1 cellular context compared by ENCODE assay signal in the genomic region with DNA sequence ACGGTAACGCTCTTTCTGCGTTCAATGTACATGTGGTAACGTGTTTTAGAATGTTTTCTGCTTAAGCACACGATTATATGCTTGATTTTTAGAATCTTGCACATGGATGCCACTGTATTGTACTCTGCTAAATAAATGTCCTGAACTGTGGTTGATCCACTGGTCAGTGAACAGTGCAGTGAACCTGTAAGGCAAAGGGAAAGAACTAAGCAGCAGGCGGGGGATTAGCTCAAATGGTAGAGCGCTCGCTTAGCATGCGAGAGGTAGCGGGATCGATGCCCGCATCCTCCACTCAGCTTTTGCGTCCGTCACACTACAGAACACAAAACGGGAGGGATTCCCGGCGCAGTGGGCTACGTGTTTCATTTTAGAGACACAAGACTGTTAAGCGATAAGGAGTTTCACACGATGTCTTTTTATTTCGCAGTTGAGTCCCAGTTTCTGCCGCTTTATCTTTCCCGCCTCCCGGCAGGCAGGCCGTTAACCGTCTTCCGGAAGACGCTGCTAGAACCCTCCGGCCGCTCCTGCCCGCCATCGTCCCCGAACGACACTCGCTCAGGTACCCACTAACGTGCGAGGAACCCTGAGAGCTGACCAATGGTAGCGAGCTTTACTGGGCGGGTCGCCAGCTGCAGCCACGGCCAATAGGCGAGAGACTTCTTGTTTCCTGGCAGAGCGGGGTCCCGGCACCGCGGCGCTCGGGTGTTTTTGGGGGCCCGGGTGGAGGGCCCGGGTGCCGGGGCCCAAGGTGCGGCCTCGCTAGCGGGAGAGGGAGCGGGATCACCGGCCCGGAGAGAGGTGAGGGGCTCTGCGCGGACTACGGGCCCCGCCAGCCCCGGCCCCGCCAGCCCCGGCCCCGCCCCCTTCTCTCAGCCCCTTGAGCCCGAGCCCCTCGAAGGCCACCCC.
TF ChIP-seq lines count a peak whose summit lies in the region.

A gene with protein sequence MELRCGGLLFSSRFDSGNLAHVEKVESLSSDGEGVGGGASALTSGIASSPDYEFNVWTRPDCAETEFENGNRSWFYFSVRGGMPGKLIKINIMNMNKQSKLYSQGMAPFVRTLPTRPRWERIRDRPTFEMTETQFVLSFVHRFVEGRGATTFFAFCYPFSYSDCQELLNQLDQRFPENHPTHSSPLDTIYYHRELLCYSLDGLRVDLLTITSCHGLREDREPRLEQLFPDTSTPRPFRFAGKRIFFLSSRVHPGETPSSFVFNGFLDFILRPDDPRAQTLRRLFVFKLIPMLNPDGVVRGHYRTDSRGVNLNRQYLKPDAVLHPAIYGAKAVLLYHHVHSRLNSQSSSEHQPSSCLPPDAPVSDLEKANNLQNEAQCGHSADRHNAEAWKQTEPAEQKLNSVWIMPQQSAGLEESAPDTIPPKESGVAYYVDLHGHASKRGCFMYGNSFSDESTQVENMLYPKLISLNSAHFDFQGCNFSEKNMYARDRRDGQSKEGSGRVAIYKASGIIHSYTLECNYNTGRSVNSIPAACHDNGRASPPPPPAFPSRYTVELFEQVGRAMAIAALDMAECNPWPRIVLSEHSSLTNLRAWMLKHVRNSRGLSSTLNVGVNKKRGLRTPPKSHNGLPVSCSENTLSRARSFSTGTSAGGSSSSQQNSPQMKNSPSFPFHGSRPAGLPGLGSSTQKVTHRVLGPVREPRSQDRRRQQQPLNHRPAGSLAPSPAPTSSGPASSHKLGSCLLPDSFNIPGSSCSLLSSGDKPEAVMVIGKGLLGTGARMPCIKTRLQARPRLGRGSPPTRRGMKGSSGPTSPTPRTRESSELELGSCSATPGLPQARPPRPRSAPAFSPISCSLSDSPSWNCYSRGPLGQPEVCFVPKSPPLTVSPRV (plus strand): TSS at position 673 of the 906 bp plus-strand sequence. CDS start 1,291 bp downstream, outside the sequence.

TF ChIP-seq in HepG2, 621 proteins besides CTCF, POLR2A, EP300 and RAD21 (continued from another document and continues in another):
- TF ChIP-seq, protein P1, sequence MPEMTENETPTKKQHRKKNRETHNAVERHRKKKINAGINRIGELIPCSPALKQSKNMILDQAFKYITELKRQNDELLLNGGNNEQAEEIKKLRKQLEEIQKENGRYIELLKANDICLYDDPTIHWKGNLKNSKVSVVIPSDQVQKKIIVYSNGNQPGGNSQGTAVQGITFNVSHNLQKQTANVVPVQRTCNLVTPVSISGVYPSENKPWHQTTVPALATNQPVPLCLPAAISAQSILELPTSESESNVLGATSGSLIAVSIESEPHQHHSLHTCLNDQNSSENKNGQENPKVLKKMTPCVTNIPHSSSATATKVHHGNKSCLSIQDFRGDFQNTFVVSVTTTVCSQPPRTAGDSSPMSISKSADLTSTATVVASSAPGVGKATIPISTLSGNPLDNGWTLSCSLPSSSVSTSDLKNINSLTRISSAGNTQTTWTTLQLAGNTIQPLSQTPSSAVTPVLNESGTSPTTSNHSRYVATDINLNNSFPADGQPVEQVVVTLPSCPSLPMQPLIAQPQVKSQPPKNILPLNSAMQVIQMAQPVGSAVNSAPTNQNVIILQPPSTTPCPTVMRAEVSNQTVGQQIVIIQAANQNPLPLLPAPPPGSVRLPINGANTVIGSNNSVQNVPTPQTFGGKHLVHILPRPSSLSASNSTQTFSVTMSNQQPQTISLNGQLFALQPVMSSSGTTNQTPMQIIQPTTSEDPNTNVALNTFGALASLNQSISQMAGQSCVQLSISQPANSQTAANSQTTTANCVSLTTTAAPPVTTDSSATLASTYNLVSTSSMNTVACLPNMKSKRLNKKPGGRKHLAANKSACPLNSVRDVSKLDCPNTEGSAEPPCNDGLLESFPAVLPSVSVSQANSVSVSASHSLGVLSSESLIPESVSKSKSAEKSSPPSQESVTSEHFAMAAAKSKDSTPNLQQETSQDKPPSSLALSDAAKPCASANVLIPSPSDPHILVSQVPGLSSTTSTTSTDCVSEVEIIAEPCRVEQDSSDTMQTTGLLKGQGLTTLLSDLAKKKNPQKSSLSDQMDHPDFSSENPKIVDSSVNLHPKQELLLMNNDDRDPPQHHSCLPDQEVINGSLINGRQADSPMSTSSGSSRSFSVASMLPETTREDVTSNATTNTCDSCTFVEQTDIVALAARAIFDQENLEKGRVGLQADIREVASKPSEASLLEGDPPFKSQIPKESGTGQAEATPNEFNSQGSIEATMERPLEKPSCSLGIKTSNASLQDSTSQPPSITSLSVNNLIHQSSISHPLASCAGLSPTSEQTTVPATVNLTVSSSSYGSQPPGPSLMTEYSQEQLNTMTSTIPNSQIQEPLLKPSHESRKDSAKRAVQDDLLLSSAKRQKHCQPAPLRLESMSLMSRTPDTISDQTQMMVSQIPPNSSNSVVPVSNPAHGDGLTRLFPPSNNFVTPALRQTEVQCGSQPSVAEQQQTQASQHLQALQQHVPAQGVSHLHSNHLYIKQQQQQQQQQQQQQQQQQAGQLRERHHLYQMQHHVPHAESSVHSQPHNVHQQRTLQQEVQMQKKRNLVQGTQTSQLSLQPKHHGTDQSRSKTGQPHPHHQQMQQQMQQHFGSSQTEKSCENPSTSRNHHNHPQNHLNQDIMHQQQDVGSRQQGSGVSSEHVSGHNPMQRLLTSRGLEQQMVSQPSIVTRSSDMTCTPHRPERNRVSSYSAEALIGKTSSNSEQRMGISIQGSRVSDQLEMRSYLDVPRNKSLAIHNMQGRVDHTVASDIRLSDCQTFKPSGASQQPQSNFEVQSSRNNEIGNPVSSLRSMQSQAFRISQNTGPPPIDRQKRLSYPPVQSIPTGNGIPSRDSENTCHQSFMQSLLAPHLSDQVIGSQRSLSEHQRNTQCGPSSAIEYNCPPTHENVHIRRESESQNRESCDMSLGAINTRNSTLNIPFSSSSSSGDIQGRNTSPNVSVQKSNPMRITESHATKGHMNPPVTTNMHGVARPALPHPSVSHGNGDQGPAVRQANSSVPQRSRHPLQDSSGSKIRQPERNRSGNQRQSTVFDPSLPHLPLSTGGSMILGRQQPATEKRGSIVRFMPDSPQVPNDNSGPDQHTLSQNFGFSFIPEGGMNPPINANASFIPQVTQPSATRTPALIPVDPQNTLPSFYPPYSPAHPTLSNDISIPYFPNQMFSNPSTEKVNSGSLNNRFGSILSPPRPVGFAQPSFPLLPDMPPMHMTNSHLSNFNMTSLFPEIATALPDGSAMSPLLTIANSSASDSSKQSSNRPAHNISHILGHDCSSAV (CRISPR knock-in tag; IDR thresholded peaks at IDR 0.05; ENCODE audit: borderline replicate concordance): no peak; the same call in 1 of the 2 replicates
- peak; percentile 98 for TF ChIP-seq NFYC (CRISPR knock-in tag; IDR thresholded peaks at IDR 0.05)
- no peak for TF ChIP-seq KDM4B (CRISPR knock-in tag; IDR thresholded peaks at IDR 0.05)
- TF ChIP-seq ZNF841 (CRISPR knock-in tag; IDR thresholded peaks at IDR 0.05; ENCODE audit: borderline replicate concordance): 0 out of 2 replicates have a peak, but pooled peaks have one; percentile 73
- peak; percentile 81; the same call in 1 of the 2 replicates for TF ChIP-seq POLR2AphosphoS2 (IDR thresholded peaks at IDR 0.05; ENCODE audit: low read depth, low read length)
- peak; percentile 99 for TF ChIP-seq ZNF24 (IDR thresholded peaks at IDR 0.05)
- TF ChIP-seq NPAS2 (CRISPR knock-in tag; IDR thresholded peaks at IDR 0.05; ENCODE audit: borderline replicate concordance): no peak
- TF ChIP-seq, protein P2, sequence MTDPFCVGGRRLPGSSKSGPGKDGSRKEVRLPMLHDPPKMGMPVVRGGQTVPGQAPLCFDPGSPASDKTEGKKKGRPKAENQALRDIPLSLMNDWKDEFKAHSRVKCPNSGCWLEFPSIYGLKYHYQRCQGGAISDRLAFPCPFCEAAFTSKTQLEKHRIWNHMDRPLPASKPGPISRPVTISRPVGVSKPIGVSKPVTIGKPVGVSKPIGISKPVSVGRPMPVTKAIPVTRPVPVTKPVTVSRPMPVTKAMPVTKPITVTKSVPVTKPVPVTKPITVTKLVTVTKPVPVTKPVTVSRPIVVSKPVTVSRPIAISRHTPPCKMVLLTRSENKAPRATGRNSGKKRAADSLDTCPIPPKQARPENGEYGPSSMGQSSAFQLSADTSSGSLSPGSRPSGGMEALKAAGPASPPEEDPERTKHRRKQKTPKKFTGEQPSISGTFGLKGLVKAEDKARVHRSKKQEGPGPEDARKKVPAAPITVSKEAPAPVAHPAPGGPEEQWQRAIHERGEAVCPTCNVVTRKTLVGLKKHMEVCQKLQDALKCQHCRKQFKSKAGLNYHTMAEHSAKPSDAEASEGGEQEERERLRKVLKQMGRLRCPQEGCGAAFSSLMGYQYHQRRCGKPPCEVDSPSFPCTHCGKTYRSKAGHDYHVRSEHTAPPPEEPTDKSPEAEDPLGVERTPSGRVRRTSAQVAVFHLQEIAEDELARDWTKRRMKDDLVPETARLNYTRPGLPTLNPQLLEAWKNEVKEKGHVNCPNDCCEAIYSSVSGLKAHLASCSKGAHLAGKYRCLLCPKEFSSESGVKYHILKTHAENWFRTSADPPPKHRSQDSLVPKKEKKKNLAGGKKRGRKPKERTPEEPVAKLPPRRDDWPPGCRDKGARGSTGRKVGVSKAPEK (CRISPR knock-in tag; IDR thresholded peaks at IDR 0.05; ENCODE audit: borderline replicate concordance): no peak
- TF ChIP-seq ZNF773 (CRISPR knock-in tag; IDR thresholded peaks at IDR 0.05; ENCODE audit: borderline replicate concordance): peak; percentile 51; the same call in 1 of the 2 replicates
- no peak; the same call in 1 of the 2 replicates for TF ChIP-seq TBP (CRISPR knock-in tag; IDR thresholded peaks at IDR 0.05)
- TF ChIP-seq CHCHD3 (CRISPR knock-in tag; IDR thresholded peaks at IDR 0.05): 0 out of 2 replicates have a peak, but pooled peaks have one; percentile 75
- TF ChIP-seq, protein P3, sequence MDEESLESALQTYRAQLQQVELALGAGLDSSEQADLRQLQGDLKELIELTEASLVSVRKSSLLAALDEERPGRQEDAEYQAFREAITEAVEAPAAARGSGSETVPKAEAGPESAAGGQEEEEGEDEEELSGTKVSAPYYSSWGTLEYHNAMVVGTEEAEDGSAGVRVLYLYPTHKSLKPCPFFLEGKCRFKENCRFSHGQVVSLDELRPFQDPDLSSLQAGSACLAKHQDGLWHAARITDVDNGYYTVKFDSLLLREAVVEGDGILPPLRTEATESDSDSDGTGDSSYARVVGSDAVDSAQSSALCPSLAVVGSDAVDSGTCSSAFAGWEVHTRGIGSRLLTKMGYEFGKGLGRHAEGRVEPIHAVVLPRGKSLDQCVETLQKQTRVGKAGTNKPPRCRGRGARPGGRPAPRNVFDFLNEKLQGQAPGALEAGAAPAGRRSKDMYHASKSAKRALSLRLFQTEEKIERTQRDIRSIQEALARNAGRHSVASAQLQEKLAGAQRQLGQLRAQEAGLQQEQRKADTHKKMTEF (CRISPR knock-in tag; IDR thresholded peaks at IDR 0.05): peak; percentile 96
- peak; percentile 88 for TF ChIP-seq ZNF296 (CRISPR knock-in tag; conservative IDR thresholded peaks at IDR 0.05)
- TF ChIP-seq ZNF446 (CRISPR knock-in tag; IDR thresholded peaks at IDR 0.05): peak; percentile 91
- TF ChIP-seq KLF15 (CRISPR knock-in tag; IDR thresholded peaks at IDR 0.05; ENCODE audit: borderline replicate concordance): peak; percentile 82; the same call in 1 of the 2 replicates
- peak; percentile 55; the same call in 1 of the 2 replicates for TF ChIP-seq ZNF768 (CRISPR knock-in tag; IDR thresholded peaks at IDR 0.05)
- peak; percentile 98 for TF ChIP-seq IRX3 (CRISPR knock-in tag; IDR thresholded peaks at IDR 0.05; ENCODE audit: borderline replicate concordance, low read depth)
- peak; percentile 42; the same call in 1 of the 2 replicates for TF ChIP-seq HOXA9 (CRISPR knock-in tag; IDR thresholded peaks at IDR 0.05; ENCODE audit: borderline replicate concordance)
- TF ChIP-seq, protein P4, sequence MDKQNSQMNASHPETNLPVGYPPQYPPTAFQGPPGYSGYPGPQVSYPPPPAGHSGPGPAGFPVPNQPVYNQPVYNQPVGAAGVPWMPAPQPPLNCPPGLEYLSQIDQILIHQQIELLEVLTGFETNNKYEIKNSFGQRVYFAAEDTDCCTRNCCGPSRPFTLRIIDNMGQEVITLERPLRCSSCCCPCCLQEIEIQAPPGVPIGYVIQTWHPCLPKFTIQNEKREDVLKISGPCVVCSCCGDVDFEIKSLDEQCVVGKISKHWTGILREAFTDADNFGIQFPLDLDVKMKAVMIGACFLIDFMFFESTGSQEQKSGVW (CRISPR knock-in tag; IDR thresholded peaks at IDR 0.05; ENCODE audit: borderline replicate concordance): peak; percentile 97; the same call in 1 of the 2 replicates
- peak; percentile 79 for TF ChIP-seq PHF21A (CRISPR knock-in tag; IDR thresholded peaks at IDR 0.05)
- peak; percentile 8; the same call in 1 of the 2 replicates for TF ChIP-seq ZFP62 (CRISPR knock-in tag; IDR thresholded peaks at IDR 0.05)
- no peak; the same call in 1 of the 2 replicates for TF ChIP-seq ZNF670 (CRISPR knock-in tag; IDR thresholded peaks at IDR 0.05; ENCODE audit: borderline replicate concordance)
- peak; percentile 83; the same call in 1 of the 2 replicates for TF ChIP-seq ZNF17 (CRISPR knock-in tag; IDR thresholded peaks at IDR 0.05)
- TF ChIP-seq KDM5A (IDR thresholded peaks at IDR 0.05; ENCODE audit: borderline replicate concordance, low read length): peak; percentile 95; the same call in 1 of the 2 replicates
- TF ChIP-seq NFE2 (CRISPR knock-in tag; IDR thresholded peaks at IDR 0.05): peak; percentile 9; the same call in 1 of the 2 replicates
- peak; percentile 98 for TF ChIP-seq ERF (CRISPR knock-in tag; IDR thresholded peaks at IDR 0.05)
- TF ChIP-seq NR2F6 (IDR thresholded peaks at IDR 0.05): no peak; the same call in 1 of the 2 replicates
- peak; percentile 40; the same call in 1 of the 2 replicates for TF ChIP-seq NR2F6 (CRISPR knock-in tag; IDR thresholded peaks at IDR 0.05)
- TF ChIP-seq SIN3B (IDR thresholded peaks at IDR 0.05; ENCODE audit: low read length): peak; percentile 59; the same call in 1 of the 2 replicates
- TF ChIP-seq, protein P5, sequence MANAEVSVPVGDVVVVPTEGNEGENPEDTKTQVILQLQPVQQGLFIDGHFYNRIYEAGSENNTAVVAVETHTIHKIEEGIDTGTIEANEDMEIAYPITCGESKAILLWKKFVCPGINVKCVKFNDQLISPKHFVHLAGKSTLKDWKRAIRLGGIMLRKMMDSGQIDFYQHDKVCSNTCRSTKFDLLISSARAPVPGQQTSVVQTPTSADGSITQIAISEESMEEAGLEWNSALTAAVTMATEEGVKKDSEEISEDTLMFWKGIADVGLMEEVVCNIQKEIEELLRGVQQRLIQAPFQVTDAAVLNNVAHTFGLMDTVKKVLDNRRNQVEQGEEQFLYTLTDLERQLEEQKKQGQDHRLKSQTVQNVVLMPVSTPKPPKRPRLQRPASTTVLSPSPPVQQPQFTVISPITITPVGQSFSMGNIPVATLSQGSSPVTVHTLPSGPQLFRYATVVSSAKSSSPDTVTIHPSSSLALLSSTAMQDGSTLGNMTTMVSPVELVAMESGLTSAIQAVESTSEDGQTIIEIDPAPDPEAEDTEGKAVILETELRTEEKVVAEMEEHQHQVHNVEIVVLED (CRISPR knock-in tag; IDR thresholded peaks at IDR 0.05; ENCODE audit: borderline replicate concordance): peak; percentile 75
- peak; percentile 67 for TF ChIP-seq SOX13 (IDR thresholded peaks at IDR 0.05)
- no peak; a peak in 1 of 4 replicates for TF ChIP-seq SOX13 (CRISPR knock-in tag; conservative IDR thresholded peaks at IDR 0.05 in 1 of 2, IDR thresholded peaks at IDR 0.05 in 1 of 2)
- no peak for TF ChIP-seq GPN1 (CRISPR knock-in tag; IDR thresholded peaks at IDR 0.05; ENCODE audit: borderline replicate concordance)
- TF ChIP-seq ZNF737 (CRISPR knock-in tag; IDR thresholded peaks at IDR 0.05; ENCODE audit: borderline replicate concordance): peak; percentile 93; the same call in 1 of the 2 replicates
- peak; percentile 82 for TF ChIP-seq KDM1A (CRISPR knock-in tag; IDR thresholded peaks at IDR 0.05)
- TF ChIP-seq, protein P6, sequence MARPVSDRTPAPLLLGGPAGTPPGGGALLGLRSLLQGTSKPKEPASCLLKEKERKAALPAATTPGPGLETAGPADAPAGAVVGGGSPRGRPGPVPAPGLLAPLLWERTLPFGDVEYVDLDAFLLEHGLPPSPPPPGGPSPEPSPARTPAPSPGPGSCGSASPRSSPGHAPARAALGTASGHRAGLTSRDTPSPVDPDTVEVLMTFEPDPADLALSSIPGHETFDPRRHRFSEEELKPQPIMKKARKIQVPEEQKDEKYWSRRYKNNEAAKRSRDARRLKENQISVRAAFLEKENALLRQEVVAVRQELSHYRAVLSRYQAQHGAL (CRISPR knock-in tag; IDR thresholded peaks at IDR 0.05; ENCODE audit: not compliant biosample characterization): peak; percentile 87
